Comparison of ENCODE assay signal across 9 cellular contexts in genomic region chr5:96279796-96280542, GRCh38.
DNase-seq lines count a peak whose midpoint lies in the region; ATAC-seq and TF ChIP-seq lines count a peak whose summit lies in the region.
"Had no signal": no experiment of that assay in that cellular context is flagged by ENCODE, and none has a peak within 500 bp of the region (broad histone marks: within the 10 kb centered on the region; RNA-seq: fewer than 3 reads in every experiment).

No MANE protein-coding gene starts in this region.

- DNase-seq in activated CD4-positive, CD25-positive, alpha-beta regulatory T cell (lab: John Stamatoyannopoulos, UW), result no peak
- DNase-seq in fibroblast of mammary gland (ENCODE audit: low read depth) (peak; percentile 79), HuH-7.5 (ENCODE audit: low spot score) (no peak), GOT3 (lab: John Stamatoyannopoulos, UW) (no peak), lower leg skin (ENCODE audit: low spot score in 2 of 2) (no peak)

- H3K4me3 ChIP-seq in fibroblast of mammary gland (ENCODE audit: control insufficient read depth, low read depth, low read length), result no peak overlapping the region
- no peak overlapping the region for H3K4me3 ChIP-seq in lower leg skin (ENCODE audit: low read depth, poor library complexity, severe bottlenecking)
- H3K4me3 ChIP-seq: SJCRH30 had no signal

- peak; percentile 65 to 88 for ATAC-seq in activated CD4-positive, CD25-positive, alpha-beta regulatory T cell treated with anti-CD3 and anti-CD28 coated beads, Interleukin-2, amount 50 U/mL, for 24 hours
- peak; percentile 68 for ATAC-seq in GM21515 (IDR thresholded peaks at IDR 0.05; ENCODE audit: unreplicated experiment)
- peak; percentile 82 for ATAC-seq in HG03439 (IDR thresholded peaks at IDR 0.05; ENCODE audit: unreplicated experiment)

- no peak for TF ChIP-seq CTCF in fibroblast of mammary gland (conservative IDR thresholded peaks at IDR 0.05; ENCODE audit: control insufficient read depth, insufficient read depth, low read depth, low read length)
- TF ChIP-seq CTCF in lower leg skin (IDR thresholded peaks at IDR 0.05), result no peak

- TF ChIP-seq POLR2A in lower leg skin (IDR thresholded peaks at IDR 0.05), result no peak

- intact Hi-C loops in lower leg skin (cut with DNase I; ENCODE audit: low total_unique reads), result no loop called here

- 78 to 79% methylated on average over 6 of the region's 6 CpGs for WGBS in lower leg skin, 2 donors
